ENCODE assay signal across 1 cellular context in genomic region chr14:58768977-58769376, GRCh38.
TF ChIP-seq lines count a peak whose summit lies in the region.

No MANE protein-coding gene starts in this region.

TF ChIP-seq in SK-N-SH treated with all-trans-retinoic acid at 6 μM for 48 hours, 23 proteins besides CTCF, POLR2A, EP300 and RAD21 (continued from another document):
- TF ChIP-seq TOX (CRISPR knock-in tag; IDR thresholded peaks at IDR 0.05; ENCODE audit: borderline replicate concordance) (no peak), ESRRG (CRISPR knock-in tag; IDR thresholded peaks at IDR 0.05) (no peak), ZNF70 (CRISPR knock-in tag; IDR thresholded peaks at IDR 0.05) (no peak)
